Comparison of ENCODE assay signal across 1 cellular context in genomic region chr11:10414659-10415058, GRCh38.
A peak's percentile ranks its signal among the peaks of the same experiment; 100 is the strongest.
TF ChIP-seq lines count a peak whose summit lies in the region.

No MANE protein-coding gene starts in this region.

TF ChIP-seq in K562, 482 proteins besides CTCF, POLR2A, EP300 and RAD21 (continued from another document):
- TF ChIP-seq, protein P1, sequence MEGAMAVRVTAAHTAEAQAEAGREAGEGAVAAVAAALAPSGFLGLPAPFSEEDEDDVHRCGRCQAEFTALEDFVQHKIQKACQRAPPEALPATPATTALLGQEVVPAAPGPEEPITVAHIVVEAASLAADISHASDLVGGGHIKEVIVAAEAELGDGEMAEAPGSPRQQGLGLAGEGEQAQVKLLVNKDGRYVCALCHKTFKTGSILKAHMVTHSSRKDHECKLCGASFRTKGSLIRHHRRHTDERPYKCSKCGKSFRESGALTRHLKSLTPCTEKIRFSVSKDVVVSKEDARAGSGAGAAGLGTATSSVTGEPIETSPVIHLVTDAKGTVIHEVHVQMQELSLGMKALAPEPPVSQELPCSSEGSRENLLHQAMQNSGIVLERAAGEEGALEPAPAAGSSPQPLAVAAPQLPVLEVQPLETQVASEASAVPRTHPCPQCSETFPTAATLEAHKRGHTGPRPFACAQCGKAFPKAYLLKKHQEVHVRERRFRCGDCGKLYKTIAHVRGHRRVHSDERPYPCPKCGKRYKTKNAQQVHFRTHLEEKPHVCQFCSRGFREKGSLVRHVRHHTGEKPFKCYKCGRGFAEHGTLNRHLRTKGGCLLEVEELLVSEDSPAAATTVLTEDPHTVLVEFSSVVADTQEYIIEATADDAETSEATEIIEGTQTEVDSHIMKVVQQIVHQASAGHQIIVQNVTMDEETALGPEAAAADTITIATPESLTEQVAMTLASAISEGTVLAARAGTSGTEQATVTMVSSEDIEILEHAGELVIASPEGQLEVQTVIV (CRISPR knock-in tag; IDR thresholded peaks at IDR 0.05; ENCODE audit: borderline replicate concordance) = no peak
- TF ChIP-seq KDM1A (IDR thresholded peaks at IDR 0.05) = no peak
- peak; percentile 58 for TF ChIP-seq MAFG (tag; conservative IDR thresholded peaks at IDR 0.05)
- no peak for TF ChIP-seq ADNP (tag; IDR thresholded peaks at IDR 0.05)
- TF ChIP-seq, protein P2, sequence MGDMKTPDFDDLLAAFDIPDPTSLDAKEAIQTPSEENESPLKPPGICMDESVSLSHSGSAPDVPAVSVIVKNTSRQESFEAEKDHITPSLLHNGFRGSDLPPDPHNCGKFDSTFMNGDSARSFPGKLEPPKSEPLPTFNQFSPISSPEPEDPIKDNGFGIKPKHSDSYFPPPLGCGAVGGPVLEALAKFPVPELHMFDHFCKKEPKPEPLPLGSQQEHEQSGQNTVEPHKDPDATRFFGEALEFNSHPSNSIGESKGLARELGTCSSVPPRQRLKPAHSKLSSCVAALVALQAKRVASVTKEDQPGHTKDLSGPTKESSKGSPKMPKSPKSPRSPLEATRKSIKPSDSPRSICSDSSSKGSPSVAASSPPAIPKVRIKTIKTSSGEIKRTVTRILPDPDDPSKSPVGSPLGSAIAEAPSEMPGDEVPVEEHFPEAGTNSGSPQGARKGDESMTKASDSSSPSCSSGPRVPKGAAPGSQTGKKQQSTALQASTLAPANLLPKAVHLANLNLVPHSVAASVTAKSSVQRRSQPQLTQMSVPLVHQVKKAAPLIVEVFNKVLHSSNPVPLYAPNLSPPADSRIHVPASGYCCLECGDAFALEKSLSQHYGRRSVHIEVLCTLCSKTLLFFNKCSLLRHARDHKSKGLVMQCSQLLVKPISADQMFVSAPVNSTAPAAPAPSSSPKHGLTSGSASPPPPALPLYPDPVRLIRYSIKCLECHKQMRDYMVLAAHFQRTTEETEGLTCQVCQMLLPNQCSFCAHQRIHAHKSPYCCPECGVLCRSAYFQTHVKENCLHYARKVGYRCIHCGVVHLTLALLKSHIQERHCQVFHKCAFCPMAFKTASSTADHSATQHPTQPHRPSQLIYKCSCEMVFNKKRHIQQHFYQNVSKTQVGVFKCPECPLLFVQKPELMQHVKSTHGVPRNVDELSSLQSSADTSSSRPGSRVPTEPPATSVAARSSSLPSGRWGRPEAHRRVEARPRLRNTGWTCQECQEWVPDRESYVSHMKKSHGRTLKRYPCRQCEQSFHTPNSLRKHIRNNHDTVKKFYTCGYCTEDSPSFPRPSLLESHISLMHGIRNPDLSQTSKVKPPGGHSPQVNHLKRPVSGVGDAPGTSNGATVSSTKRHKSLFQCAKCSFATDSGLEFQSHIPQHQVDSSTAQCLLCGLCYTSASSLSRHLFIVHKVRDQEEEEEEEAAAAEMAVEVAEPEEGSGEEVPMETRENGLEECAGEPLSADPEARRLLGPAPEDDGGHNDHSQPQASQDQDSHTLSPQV (IDR thresholded peaks at IDR 0.05) = 0 out of 2 replicates have a peak, but pooled peaks have one; percentile 18
- peak; percentile 48; the same call in 1 of the 2 replicates for TF ChIP-seq MAFK (IDR thresholded peaks at IDR 0.05; ENCODE audit: low read length)
- no peak for TF ChIP-seq HNRNPLL (IDR thresholded peaks at IDR 0.05; ENCODE audit: low read depth, low read length, poor library complexity, severe bottlenecking)
- TF ChIP-seq SP2 (IDR thresholded peaks at IDR 0.05; ENCODE audit: extremely low read depth, low read depth, low read length, poor library complexity, severe bottlenecking) = no peak
- TF ChIP-seq RBM15 (IDR thresholded peaks at IDR 0.05; ENCODE audit: insufficient read depth, low read length) = no peak
- TF ChIP-seq, protein P3, sequence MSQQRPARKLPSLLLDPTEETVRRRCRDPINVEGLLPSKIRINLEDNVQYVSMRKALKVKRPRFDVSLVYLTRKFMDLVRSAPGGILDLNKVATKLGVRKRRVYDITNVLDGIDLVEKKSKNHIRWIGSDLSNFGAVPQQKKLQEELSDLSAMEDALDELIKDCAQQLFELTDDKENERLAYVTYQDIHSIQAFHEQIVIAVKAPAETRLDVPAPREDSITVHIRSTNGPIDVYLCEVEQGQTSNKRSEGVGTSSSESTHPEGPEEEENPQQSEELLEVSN (IDR thresholded peaks at IDR 0.05; ENCODE audit: borderline replicate concordance in 1 of 2, extremely low read depth in 1 of 2, insufficient read depth in 1 of 2, insufficient read length in 1 of 2, low read depth in 1 of 2, low read length in 1 of 2, poor library complexity in 1 of 2, severe bottlenecking in 1 of 2) = peak in 1 of 2 experiments; percentile 49
- TF ChIP-seq, protein P4, sequence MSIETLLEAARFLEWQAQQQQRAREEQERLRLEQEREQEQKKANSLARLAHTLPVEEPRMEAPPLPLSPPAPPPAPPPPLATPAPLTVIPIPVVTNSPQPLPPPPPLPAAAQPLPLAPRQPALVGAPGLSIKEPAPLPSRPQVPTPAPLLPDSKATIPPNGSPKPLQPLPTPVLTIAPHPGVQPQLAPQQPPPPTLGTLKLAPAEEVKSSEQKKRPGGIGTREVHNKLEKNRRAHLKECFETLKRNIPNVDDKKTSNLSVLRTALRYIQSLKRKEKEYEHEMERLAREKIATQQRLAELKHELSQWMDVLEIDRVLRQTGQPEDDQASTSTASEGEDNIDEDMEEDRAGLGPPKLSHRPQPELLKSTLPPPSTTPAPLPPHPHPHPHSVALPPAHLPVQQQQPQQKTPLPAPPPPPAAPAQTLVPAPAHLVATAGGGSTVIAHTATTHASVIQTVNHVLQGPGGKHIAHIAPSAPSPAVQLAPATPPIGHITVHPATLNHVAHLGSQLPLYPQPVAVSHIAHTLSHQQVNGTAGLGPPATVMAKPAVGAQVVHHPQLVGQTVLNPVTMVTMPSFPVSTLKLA (conservative IDR thresholded peaks at IDR 0.05) = no peak
- TF ChIP-seq C11orf30 (IDR thresholded peaks at IDR 0.05; ENCODE audit: low read depth) = peak; percentile 82
- TF ChIP-seq, protein P5, sequence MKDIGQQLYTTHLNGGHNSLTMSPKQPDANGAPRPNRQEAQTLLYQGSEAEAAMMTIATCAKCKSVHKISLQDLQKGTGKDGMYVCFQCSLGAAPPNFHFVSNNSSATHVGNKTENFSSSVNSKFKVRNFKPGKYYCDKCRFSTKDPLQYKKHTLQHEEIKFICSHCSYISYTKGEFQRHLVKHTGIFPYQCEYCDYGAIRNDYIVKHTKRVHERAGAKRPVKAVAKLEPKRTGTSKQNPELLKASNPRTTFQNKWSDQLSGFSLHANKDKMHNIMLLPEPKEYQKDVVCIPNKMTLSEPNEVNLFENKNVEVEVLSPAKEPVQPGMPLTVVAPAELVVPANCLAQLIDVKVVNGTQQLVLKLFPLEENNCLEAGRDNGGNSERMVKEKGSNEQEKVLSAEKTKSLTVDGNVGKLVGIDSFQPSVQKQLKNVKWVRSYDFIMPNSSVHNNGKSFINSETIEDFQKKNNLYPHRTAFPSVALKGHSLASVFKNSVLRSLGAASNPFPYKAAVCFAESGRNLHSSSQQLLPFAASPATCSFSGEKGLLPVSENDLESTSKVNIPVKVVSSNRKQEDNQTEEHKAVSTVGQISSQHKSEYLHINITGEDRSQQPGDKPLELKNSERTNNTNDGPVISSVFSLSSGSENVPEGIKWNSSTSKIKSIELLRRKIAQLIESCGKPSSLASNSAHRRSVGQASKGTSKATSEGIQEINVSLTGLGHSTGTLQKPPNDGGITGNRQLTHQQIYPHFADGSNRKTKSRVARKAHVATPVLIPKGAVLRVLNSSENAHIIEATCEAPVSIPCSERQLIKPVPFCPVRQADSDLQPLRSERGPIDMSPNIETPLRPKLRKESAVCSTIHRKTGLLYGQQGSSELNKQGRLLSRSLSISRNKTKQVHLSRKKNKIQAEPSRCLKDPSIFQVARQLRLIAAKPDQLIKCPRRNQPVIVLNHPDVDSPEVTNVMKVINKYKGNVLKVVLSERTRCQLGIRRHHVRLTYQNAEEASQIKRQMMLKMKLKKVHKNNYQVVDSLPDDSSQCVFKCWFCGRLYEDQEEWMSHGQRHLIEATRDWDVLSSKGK (CRISPR knock-in tag; IDR thresholded peaks at IDR 0.05) = no peak
- TF ChIP-seq ZNF717 (CRISPR knock-in tag; IDR thresholded peaks at IDR 0.05) = no peak
- no peak for TF ChIP-seq HOMEZ (CRISPR knock-in tag; IDR thresholded peaks at IDR 0.05)
- TF ChIP-seq NFRKB (IDR thresholded peaks at IDR 0.05; ENCODE audit: low read depth) = no peak
- TF ChIP-seq MAFF (IDR thresholded peaks at IDR 0.05; ENCODE audit: low read length) = peak; percentile 35; the same call in 1 of the 2 replicates
- TF ChIP-seq ARID3B (CRISPR knock-in tag; IDR thresholded peaks at IDR 0.05; ENCODE audit: borderline replicate concordance) = no peak
TF ChIP-seq in K562: peak in this region for 10.
